ENCODE assay signal across 1 cellular context in genomic region chr3:4849739-4850138, GRCh38.
TF ChIP-seq lines count a peak whose summit lies in the region.

No MANE protein-coding gene starts in this region.

TF ChIP-seq in K562, 482 proteins besides CTCF, POLR2A, EP300 and RAD21 (continued from another document and continues in another):
- TF ChIP-seq CHAMP1 (IDR thresholded peaks at IDR 0.05) (peak; percentile 61; the same call in 1 of the 2 replicates), ARNT (IDR thresholded peaks at IDR 0.05) (0 out of 4 replicates have a peak, but pooled peaks of 1 of the 2 experiments have one; percentile 53), GABPA (tag; conservative IDR thresholded peaks at IDR 0.05; ENCODE audit: low read depth) (0 out of 2 replicates have a peak, but pooled peaks have one; percentile 14), WHSC1 (IDR thresholded peaks at IDR 0.05; ENCODE audit: low read length) (no peak), GATAD2B (IDR thresholded peaks at IDR 0.05; ENCODE audit: borderline replicate concordance) (peak; percentile 64; the same call in 1 of the 2 replicates), TSHZ1 (CRISPR knock-in tag; IDR thresholded peaks at IDR 0.05) (no peak), ZBTB11 (CRISPR knock-in tag; IDR thresholded peaks at IDR 0.05) (no peak), HEY1 (CRISPR knock-in tag; IDR thresholded peaks at IDR 0.05; ENCODE audit: borderline replicate concordance) (0 out of 2 replicates have a peak, but pooled peaks have one; percentile 43), NR4A1 (CRISPR knock-in tag; IDR thresholded peaks at IDR 0.05) (no peak), NR4A1 (tag; IDR thresholded peaks at IDR 0.05) (no peak), RBM14 (IDR thresholded peaks at IDR 0.05; ENCODE audit: borderline replicate concordance, insufficient read depth, low read depth, low read length) (no peak), FOXP4 (CRISPR knock-in tag; IDR thresholded peaks at IDR 0.05; ENCODE audit: borderline replicate concordance) (no peak), ADNP (tag; IDR thresholded peaks at IDR 0.05) (peak; percentile 71; the same call in 1 of the 2 replicates), PRDM10 (IDR thresholded peaks at IDR 0.05; ENCODE audit: partially characterized antibody) (no peak), BRCA1 (IDR thresholded peaks at IDR 0.05) (no peak), BRCA1 (CRISPR knock-in tag; IDR thresholded peaks at IDR 0.05) (no peak), ZFP30 (CRISPR knock-in tag; IDR thresholded peaks at IDR 0.05; ENCODE audit: borderline replicate concordance) (no peak), PCBP1 (IDR thresholded peaks at IDR 0.05; ENCODE audit: low read depth, low read length, poor library complexity, severe bottlenecking) (no peak), MCM5 (IDR thresholded peaks at IDR 0.05; ENCODE audit: low read depth) (no peak), MAFF (IDR thresholded peaks at IDR 0.05; ENCODE audit: low read length) (peak; percentile 96), HOXB6 (CRISPR knock-in tag; IDR thresholded peaks at IDR 0.05; ENCODE audit: borderline replicate concordance) (no peak), ZBTB9 (CRISPR knock-in tag; IDR thresholded peaks at IDR 0.05) (no peak), NFE2 (IDR thresholded peaks at IDR 0.05; ENCODE audit: low read depth) (peak; percentile 73), PML (IDR thresholded peaks at IDR 0.05; ENCODE audit: low read length) (no peak), RBM17 (IDR thresholded peaks at IDR 0.05; ENCODE audit: borderline replicate concordance, low read depth, low read length) (no peak), AFF1 (IDR thresholded peaks at IDR 0.05; ENCODE audit: low read depth in 1 of 2, partially characterized antibody in 2 of 2) (no peak)
